In the genomic region with DNA sequence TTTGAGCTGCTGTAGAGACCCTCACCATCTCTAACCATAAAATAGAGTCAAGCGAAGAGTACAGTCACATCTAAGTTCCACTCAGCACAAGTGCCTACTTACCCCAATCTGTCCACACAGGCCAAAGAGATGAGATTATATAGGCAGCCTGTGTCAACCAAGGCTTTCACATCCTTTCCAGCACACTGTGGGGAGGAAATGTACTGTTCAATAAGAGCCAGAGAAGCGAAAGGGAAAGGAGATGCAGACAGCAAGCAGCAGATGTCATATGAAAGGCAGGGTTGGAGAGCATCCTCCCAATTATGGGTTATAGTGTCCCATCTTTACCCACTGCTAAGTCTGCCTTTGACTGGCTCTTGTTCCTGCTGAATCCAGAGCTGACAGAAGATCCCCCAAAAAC, we compare ENCODE assay signal across 1 cellular context.
TF ChIP-seq lines count a peak whose summit lies in the region.

No MANE protein-coding gene starts in this region.

TF ChIP-seq in GM12878, 131 proteins besides CTCF, POLR2A, EP300 and RAD21:
- TF ChIP-seq, protein P1, sequence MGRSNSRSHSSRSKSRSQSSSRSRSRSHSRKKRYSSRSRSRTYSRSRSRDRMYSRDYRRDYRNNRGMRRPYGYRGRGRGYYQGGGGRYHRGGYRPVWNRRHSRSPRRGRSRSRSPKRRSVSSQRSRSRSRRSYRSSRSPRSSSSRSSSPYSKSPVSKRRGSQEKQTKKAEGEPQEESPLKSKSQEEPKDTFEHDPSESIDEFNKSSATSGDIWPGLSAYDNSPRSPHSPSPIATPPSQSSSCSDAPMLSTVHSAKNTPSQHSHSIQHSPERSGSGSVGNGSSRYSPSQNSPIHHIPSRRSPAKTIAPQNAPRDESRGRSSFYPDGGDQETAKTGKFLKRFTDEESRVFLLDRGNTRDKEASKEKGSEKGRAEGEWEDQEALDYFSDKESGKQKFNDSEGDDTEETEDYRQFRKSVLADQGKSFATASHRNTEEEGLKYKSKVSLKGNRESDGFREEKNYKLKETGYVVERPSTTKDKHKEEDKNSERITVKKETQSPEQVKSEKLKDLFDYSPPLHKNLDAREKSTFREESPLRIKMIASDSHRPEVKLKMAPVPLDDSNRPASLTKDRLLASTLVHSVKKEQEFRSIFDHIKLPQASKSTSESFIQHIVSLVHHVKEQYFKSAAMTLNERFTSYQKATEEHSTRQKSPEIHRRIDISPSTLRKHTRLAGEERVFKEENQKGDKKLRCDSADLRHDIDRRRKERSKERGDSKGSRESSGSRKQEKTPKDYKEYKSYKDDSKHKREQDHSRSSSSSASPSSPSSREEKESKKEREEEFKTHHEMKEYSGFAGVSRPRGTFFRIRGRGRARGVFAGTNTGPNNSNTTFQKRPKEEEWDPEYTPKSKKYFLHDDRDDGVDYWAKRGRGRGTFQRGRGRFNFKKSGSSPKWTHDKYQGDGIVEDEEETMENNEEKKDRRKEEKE (IDR thresholded peaks at IDR 0.05) = no peak
- no peak for TF ChIP-seq POU2F2 (IDR thresholded peaks at IDR 0.05; ENCODE audit: borderline replicate concordance, low read depth, low read length)
- TF ChIP-seq PML (IDR thresholded peaks at IDR 0.05; ENCODE audit: low read length) = no peak
- no peak for TF ChIP-seq CREB1 (IDR thresholded peaks at IDR 0.05; ENCODE audit: low read depth)
- no peak for TF ChIP-seq SMAD1 (IDR thresholded peaks at IDR 0.05; ENCODE audit: low read depth, partially characterized antibody)
- TF ChIP-seq, protein P2, sequence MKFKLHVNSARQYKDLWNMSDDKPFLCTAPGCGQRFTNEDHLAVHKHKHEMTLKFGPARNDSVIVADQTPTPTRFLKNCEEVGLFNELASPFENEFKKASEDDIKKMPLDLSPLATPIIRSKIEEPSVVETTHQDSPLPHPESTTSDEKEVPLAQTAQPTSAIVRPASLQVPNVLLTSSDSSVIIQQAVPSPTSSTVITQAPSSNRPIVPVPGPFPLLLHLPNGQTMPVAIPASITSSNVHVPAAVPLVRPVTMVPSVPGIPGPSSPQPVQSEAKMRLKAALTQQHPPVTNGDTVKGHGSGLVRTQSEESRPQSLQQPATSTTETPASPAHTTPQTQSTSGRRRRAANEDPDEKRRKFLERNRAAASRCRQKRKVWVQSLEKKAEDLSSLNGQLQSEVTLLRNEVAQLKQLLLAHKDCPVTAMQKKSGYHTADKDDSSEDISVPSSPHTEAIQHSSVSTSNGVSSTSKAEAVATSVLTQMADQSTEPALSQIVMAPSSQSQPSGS (IDR thresholded peaks at IDR 0.05; ENCODE audit: low read length) = no peak
- TF ChIP-seq, protein P3, sequence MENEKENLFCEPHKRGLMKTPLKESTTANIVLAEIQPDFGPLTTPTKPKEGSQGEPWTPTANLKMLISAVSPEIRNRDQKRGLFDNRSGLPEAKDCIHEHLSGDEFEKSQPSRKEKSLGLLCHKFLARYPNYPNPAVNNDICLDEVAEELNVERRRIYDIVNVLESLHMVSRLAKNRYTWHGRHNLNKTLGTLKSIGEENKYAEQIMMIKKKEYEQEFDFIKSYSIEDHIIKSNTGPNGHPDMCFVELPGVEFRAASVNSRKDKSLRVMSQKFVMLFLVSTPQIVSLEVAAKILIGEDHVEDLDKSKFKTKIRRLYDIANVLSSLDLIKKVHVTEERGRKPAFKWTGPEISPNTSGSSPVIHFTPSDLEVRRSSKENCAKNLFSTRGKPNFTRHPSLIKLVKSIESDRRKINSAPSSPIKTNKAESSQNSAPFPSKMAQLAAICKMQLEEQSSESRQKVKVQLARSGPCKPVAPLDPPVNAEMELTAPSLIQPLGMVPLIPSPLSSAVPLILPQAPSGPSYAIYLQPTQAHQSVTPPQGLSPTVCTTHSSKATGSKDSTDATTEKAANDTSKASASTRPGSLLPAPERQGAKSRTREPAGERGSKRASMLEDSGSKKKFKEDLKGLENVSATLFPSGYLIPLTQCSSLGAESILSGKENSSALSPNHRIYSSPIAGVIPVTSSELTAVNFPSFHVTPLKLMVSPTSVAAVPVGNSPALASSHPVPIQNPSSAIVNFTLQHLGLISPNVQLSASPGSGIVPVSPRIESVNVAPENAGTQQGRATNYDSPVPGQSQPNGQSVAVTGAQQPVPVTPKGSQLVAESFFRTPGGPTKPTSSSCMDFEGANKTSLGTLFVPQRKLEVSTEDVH (IDR thresholded peaks at IDR 0.05; ENCODE audit: low read depth, partially characterized antibody) = no peak
- no peak for TF ChIP-seq IKZF1 (conservative IDR thresholded peaks at IDR 0.05)
- no peak for TF ChIP-seq NR2F1 (conservative IDR thresholded peaks at IDR 0.05)
